Comparison of ENCODE assay signal across 9 cellular contexts in the genomic region with DNA sequence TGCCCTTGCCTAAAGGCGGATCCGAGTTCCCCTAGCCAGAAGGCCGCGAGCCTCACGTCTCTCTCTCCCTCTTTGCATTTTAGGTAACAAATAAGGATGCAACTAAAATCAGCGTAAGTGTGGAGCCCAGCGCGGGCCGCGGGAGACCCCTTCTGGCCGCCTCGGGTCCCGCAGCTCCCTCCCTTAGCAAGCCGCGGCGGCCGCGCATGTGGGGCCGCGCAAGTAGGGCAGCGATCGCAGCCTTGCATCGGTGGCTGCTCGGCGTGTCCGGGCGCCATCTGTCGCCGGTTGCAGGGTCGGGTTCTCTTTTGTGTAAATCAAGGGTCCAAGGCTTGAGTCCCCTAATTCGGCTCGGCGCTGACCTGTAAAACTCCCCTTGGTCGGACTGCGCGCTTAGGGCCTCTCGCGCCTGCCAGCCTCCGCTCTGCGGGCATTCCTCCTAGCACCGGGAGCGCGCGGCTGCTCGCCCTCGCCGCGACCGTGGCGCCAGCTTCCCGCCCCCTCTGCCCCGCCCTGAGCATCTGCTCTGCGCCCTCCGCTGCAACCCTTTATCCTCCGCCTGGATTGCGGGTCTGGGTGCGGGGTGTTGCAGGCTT. TPM values are rescaled to one million over a fixed set of nuclear protein-coding genes. Genes with fewer than 3 reads are reported as not detected.
A peak's percentile ranks its signal among the peaks of the same experiment; 100 is the strongest.
DNase-seq lines count a peak whose midpoint lies in the region; ATAC-seq and TF ChIP-seq lines count a peak whose summit lies in the region.
"Had no signal": no experiment of that assay in that cellular context is flagged by ENCODE, and none has a peak within 500 bp of the region (broad histone marks: within the 10 kb centered on the region; RNA-seq: fewer than 3 reads in every experiment).

No MANE protein-coding gene starts in this region.

- H3K36me3 Mint-ChIP-seq in CD8-positive, alpha-beta T cell: no peaks in the 10 kb centered on the region
- no peaks in the 10 kb centered on the region for H3K36me3 Mint-ChIP-seq in activated CD8-positive, alpha-beta T cell treated with anti-CD3 and anti-CD28 coated beads, Interleukin-2, amount 10 ng/mL, durations not matched to agents 7 days and 5 days (ENCODE audit: low read depth)

- H3K27ac ChIP-seq in CD8-positive, alpha-beta T cell (ENCODE audit: low read depth, low read length): no peak overlapping the region

- peaks cover 21% of the 10 kb centered on the region for H3K4me1 ChIP-seq in CD8-positive, alpha-beta T cell (ENCODE audit: insufficient read depth, low read length)
- H3K4me1 ChIP-seq in mucosa of descending colon (ENCODE audit: low read depth): peaks cover 19% of the 10 kb centered on the region

- peaks cover 11% of the 10 kb centered on the region for H3K27me3 ChIP-seq in CD8-positive, alpha-beta T cell (ENCODE audit: insufficient read depth, low read length)

- H3K4me1 Mint-ChIP-seq in CD8-positive, alpha-beta T cell (ENCODE audit: low read depth): peaks cover 26% of the 10 kb centered on the region
- peaks cover 29% of the 10 kb centered on the region for H3K4me1 Mint-ChIP-seq in activated CD8-positive, alpha-beta T cell treated with anti-CD3 and anti-CD28 coated beads, Interleukin-2, amount 10 ng/mL, durations not matched to agents 7 days and 5 days (ENCODE audit: low read depth)

- peaks cover 53% of the 10 kb centered on the region for H3K27me3 Mint-ChIP-seq in CD8-positive, alpha-beta T cell (ENCODE audit: low read depth)
- peaks cover 65% of the 10 kb centered on the region for H3K27me3 Mint-ChIP-seq in activated CD8-positive, alpha-beta T cell treated with anti-CD3 and anti-CD28 coated beads, Interleukin-2, amount 10 ng/mL, durations not matched to agents 7 days and 5 days (ENCODE audit: low read depth)

- no peak overlapping the region for H3K27ac Mint-ChIP-seq in CD8-positive, alpha-beta T cell
- H3K27ac Mint-ChIP-seq in activated CD8-positive, alpha-beta T cell treated with anti-CD3 and anti-CD28 coated beads, Interleukin-2, amount 10 ng/mL, durations not matched to agents 7 days and 5 days: no peak overlapping the region

- peak overlapping the region; percentile 37 for H3K4me3 ChIP-seq in CD8-positive, alpha-beta T cell (ENCODE audit: low read depth, low read length)
- H3K4me3 ChIP-seq in mucosa of descending colon: no peak overlapping the region

- peak; percentile 2 to 59 (median 39) for DNase-seq in CD8-positive, alpha-beta T cell
- DNase-seq in NCI-H2107 (lab: John Stamatoyannopoulos, UW): peak; percentile 39
- DNase-seq in activated CD8-positive, alpha-beta T cell treated with anti-CD3 and anti-CD28 coated beads, Interleukin-2, amount 10 ng/mL, durations not matched to agents 7 days and 5 days: peak; percentile 79
- DNase-seq in epidermal melanocyte (ENCODE audit: insufficient read length, low spot score): peak; percentile 86
- peak in 2 of 3 donors; percentile 38 to 48 for DNase-seq in mucosa of descending colon
- DNase-seq in stimulated activated CD8-positive, alpha-beta memory T cell treated with anti-CD3 and anti-CD28 coated beads, Interleukin-4, amount 100 ng/mL, for 4 hours (ENCODE audit: low read depth in 2 of 2, low spot score in 1 of 2): peak; percentile 8 to 13

- H3K36me3 ChIP-seq in CD8-positive, alpha-beta T cell (ENCODE audit: insufficient read depth, low read length): no peaks in the 10 kb centered on the region
- no peaks in the 10 kb centered on the region for H3K36me3 ChIP-seq in mucosa of descending colon (ENCODE audit: low read depth)

- peak overlapping the region; percentile 66 for H3K4me3 Mint-ChIP-seq in CD8-positive, alpha-beta T cell
- H3K4me3 Mint-ChIP-seq in activated CD8-positive, alpha-beta T cell treated with anti-CD3 and anti-CD28 coated beads, Interleukin-2, amount 10 ng/mL, durations not matched to agents 7 days and 5 days: peak overlapping the region; percentile 50

- H3K9me3 Mint-ChIP-seq in CD8-positive, alpha-beta T cell: no peaks in the 10 kb centered on the region
- no peaks in the 10 kb centered on the region for H3K9me3 Mint-ChIP-seq in activated CD8-positive, alpha-beta T cell treated with anti-CD3 and anti-CD28 coated beads, Interleukin-2, amount 10 ng/mL, durations not matched to agents 7 days and 5 days (ENCODE audit: insufficient read depth)

- H3K9me3 ChIP-seq in CD8-positive, alpha-beta T cell (ENCODE audit: low read length): no peaks in the 10 kb centered on the region
- no peaks in the 10 kb centered on the region for H3K9me3 ChIP-seq in mucosa of descending colon

- TF ChIP-seq CTCF in CD8-positive, alpha-beta T cell (IDR thresholded peaks at IDR 0.05): no peak
- peak; percentile 21 for TF ChIP-seq CTCF in mucosa of descending colon (IDR thresholded peaks at IDR 0.05)

- intact Hi-C loops in CD8-positive, alpha-beta T cell (cut with DNase I, micrococcal nuclease): no loop called here
- intact Hi-C loops in mucosa of descending colon (cut with DNase I, micrococcal nuclease): no loop called here

- CTCF ChIA-PET in CD8-positive, alpha-beta T cell (lab: Charles Lee): no interaction called here
- CTCF ChIA-PET in activated CD8-positive, alpha-beta T cell treated with anti-CD3 and anti-CD28 coated beads, Interleukin-2, amount 10 ng/mL, durations not matched to agents 7 days and 5 days (lab: Charles Lee): interaction anchor here (0.6 to 1.8 kb wide), 6 partner anchors 8 to 792 kb away, joined by 3 to 8 read pairs (median 4); no protein-coding TSS in a partner anchor

- POLR2A ChIA-PET in CD8-positive, alpha-beta T cell (lab: Charles Lee): no interaction called here
- POLR2A ChIA-PET in activated CD8-positive, alpha-beta T cell treated with anti-CD3 and anti-CD28 coated beads, Interleukin-2, amount 10 ng/mL, durations not matched to agents 7 days and 5 days (lab: Charles Lee): interaction anchor here (1.0 kb wide), 1 partner anchor 78 kb away, joined by 3 read pairs; the partner anchor contains the start of gene POP4

- peak; percentile 69 for ATAC-seq in CD8-positive, alpha-beta T cell
- ATAC-seq in GM21619 (IDR thresholded peaks at IDR 0.05; ENCODE audit: unreplicated experiment) (peak; percentile 72), mucosa of descending colon (peak; percentile 63), HG03108 (IDR thresholded peaks at IDR 0.05; ENCODE audit: unreplicated experiment) (no peak)
- peak; percentile 87 for ATAC-seq in activated CD8-positive, alpha-beta T cell treated with anti-CD3 and anti-CD28 coated beads, Interleukin-2, amount 10 ng/mL, durations not matched to agents 7 days and 5 days

RNA-seq across cellular contexts. Expression of gene VSTM2B, which starts 2.7 kb away (rescaled TPM):
- not detected for total RNA-seq in CD8-positive, alpha-beta T cell
- not detected for total RNA-seq in activated CD8-positive, alpha-beta T cell treated with anti-CD3 and anti-CD28 coated beads, Interleukin-2, amount 10 ng/mL, durations not matched to agents 7 days and 5 days
- under 1 TPM in 1 of 3 donors, not detected in 2; 0.32 TPM for total RNA-seq in mucosa of descending colon
- total RNA-seq: T-helper 2 cell treated with Interferon-gamma antibody and Interleukin-4, amounts not matched to agents 100 ng/mL and 5 ng/mL, for 36 hours had no signal

Comparison
In these comparisons a context has a peak if more than half of its experiments do, and no peak if none do; other contexts are left out.
1. DNase-seq: peak in every context shown above with its lines; median percentile 86 in epidermal melanocyte; 79 in activated CD8-positive, alpha-beta T cell treated with anti-CD3 and anti-CD28 coated beads, Interleukin-2, amount 10 ng/mL, durations not matched to agents 7 days and 5 days; 43 in mucosa of descending colon; 39 in CD8-positive, alpha-beta T cell; 39 in NCI-H2107; 10 in stimulated activated CD8-positive, alpha-beta memory T cell treated with anti-CD3 and anti-CD28 coated beads, Interleukin-4, amount 100 ng/mL, for 4 hours.